8 cellular contexts compared by ENCODE assay signal in the genomic region with DNA sequence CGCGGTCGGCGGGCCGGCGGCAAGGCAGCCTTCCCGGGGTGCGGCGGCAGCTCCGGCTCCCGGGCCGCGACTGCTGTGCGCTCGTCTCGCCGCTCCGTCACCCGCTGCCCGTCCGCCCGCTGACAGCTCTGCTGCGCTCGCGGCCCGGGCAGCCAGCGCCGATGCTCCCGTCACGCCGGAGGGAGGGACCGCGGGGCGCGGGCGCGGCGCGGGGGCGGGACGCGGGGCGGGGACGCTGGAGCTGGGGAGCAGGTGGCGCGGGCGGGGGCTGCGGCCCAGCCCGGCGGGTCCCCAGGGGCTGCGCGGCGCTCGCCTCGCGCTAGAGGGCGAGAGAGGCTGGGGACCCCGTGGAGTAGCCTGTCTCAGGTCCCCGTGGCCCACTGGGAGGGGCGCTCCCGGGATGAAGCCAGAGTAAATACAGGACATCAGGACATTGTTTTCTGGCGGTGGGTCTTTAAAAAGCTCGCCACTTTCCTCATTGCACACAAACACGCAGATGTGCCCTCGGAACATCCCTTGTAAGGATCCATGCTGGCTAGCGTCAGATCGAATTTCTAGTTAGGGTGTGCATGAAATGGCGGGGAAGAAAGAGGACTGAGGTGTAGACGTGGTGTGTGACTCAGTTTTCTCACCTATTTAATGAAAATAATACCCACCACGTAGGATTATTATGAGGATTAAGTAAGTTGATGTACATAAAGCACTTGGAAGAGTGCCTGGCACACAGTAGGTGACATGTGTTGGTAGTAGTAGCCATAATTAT. TPM values are rescaled to one million over a fixed set of nuclear protein-coding genes. Genes with fewer than 3 reads are reported as not detected.
DNase-seq lines count a peak whose midpoint lies in the region; ATAC-seq and TF ChIP-seq lines count a peak whose summit lies in the region.

ELAPOR2 (minus strand) TSS at position 130 of the 763 bp plus-strand sequence. CDS start 141 bp downstream, outside the sequence.

- H3K4me3 ChIP-seq in dorsolateral prefrontal cortex: peak within 1 kb of the TSS; percentile 59 to 97 (median 80)
- H3K4me3 ChIP-seq in right lobe of liver: peak within 1 kb of the TSS; percentile 23 to 54 (median 28)

- 3% methylated on average over 15 of the region's 70 CpGs for WGBS in right lobe of liver (ENCODE audit: insufficient coverage, low coverage, low lambda C conversion rate, missing lambda C conversion rate)

- H3K27me3 ChIP-seq in dorsolateral prefrontal cortex (no peaks in the 10 kb centered on the region), right lobe of liver (no peaks in the 10 kb centered on the region)

- peak in 55 of 56 donors; percentile 20 to 87 (median 64) for TF ChIP-seq CTCF in dorsolateral prefrontal cortex (IDR thresholded peaks at IDR 0.05 in 54 of 56, conservative IDR thresholded peaks at IDR 0.05 in 2 of 56; ENCODE audit: low read depth in 1 of 56, partially characterized antibody in 56 of 56)
- TF ChIP-seq CTCF in right lobe of liver (IDR thresholded peaks at IDR 0.05): peak; percentile 8 to 34 (median 14)

- H3K27ac ChIP-seq in dorsolateral prefrontal cortex (peak within 1 kb of the TSS; percentile 11 to 94 (median 89)), right lobe of liver (no peak within 1 kb of the TSS)

- H3K4me1 ChIP-seq in right lobe of liver: peaks cover 0 to 5% (median 0%) of the 10 kb centered on the region in 4 donors

- ATAC-seq in GM19025 (IDR thresholded peaks at IDR 0.05; ENCODE audit: low read depth, unreplicated experiment) (peak; percentile 94), HG03196 (IDR thresholded peaks at IDR 0.05; ENCODE audit: unreplicated experiment) (peak; percentile 98), right lobe of liver (peak; percentile 87 to 94 (median 92))

- intact Hi-C loops in dorsolateral prefrontal cortex (cut with DNase I): loop anchor here (2.0 to 10.0 kb wide), 6 partner anchors 57 to 165 kb away; partner anchors contain the start of gene DMTF1 (in 1 of the 2)
- intact Hi-C loops in right lobe of liver (cut with DNase I): no loop called here

- no peaks in the 10 kb centered on the region for H3K36me3 ChIP-seq in right lobe of liver

- no peak for TF ChIP-seq POLR2A in right lobe of liver (IDR thresholded peaks at IDR 0.05)

- no peaks in the 10 kb centered on the region for H3K9me3 ChIP-seq in right lobe of liver

- peak; percentile 89 for DNase-seq in Ammon's horn (ENCODE audit: low spot score)
- peak; percentile 80 for DNase-seq in NCI-H446 treated with DMSO at 0.1 percent for 48 hours (lab: John Stamatoyannopoulos, UW)
- peak; percentile 49 to 52 for DNase-seq in activated CD4-positive, alpha-beta T cell treated with anti-CD3 and anti-CD28 coated beads, Interleukin-2, amount 50 U/mL, for 24 hours (ENCODE audit: low read depth in 1 of 2, low spot score in 1 of 2)
- DNase-seq in dorsolateral prefrontal cortex: peak; percentile 74 to 94 (median 85)
- DNase-seq in right lobe of liver: peak; percentile 48 to 69 (median 57)
- DNase-seq in stimulated activated CD4-positive, alpha-beta T cell treated with anti-CD3 and anti-CD28 coated beads, Interleukin-4, amount 100 ng/mL, for 48 hours (ENCODE audit: low read depth in 2 of 2): peak; percentile 65 to 73

RNA-seq across cellular contexts. Expression of gene ELAPOR2, which starts in this region (rescaled TPM):
- total RNA-seq in dorsolateral prefrontal cortex: 100 to 1,000 TPM in 4 of 120 experiments, 10 to 100 TPM in 116; 20.9 to 146 (median 56.8) TPM
- 1 to 10 TPM in 5 of 6 experiments, under 1 TPM in 1; 0.70 to 3.2 (median 1.2) TPM for total RNA-seq in right lobe of liver

Comparison
In these comparisons a context has a peak if more than half of its experiments do, and no peak if none do; other contexts are left out.
1. RNA of gene ELAPOR2 (total RNA-seq): 20.9 to 146 TPM in dorsolateral prefrontal cortex; 0.70 to 3.2 TPM in right lobe of liver; every median in the first group is over 4 times any median in the second.
2. H3K27ac ChIP-seq: peak in dorsolateral prefrontal cortex (59 of 59); none in right lobe of liver (0 of 3).
3. intact Hi-C loops: an anchor here in dorsolateral prefrontal cortex (2.0 to 10.0 kb wide); none called in right lobe of liver.
4. Peak in every context shown above with its lines, with median percentiles within 50 percentile points of each other: DNase-seq and ATAC-seq.